Comparison of ENCODE assay signal across 23 cellular contexts in genomic region chr6:32645047-32645703, GRCh38. TPM values are rescaled to one million over a fixed set of nuclear protein-coding genes. Genes with fewer than 3 reads are reported as not detected.
"Had no signal": no experiment of that assay in that cellular context is flagged by ENCODE, and none has a peak within 500 bp of the region (broad histone marks: within the 10 kb centered on the region; RNA-seq: fewer than 3 reads in every experiment).

No MANE protein-coding gene starts in this region.

- H3K9me3 ChIP-seq: esophagus muscularis mucosa, gastrocnemius medialis, mucosa of descending colon, right atrium auricular region, sigmoid colon, tibial artery had no signal

- H3K4me3 ChIP-seq: esophagus muscularis mucosa, gastrocnemius medialis, heart right ventricle, mucosa of descending colon, right atrium auricular region, sigmoid colon, skin epidermis, tibial artery had no signal

- H3K27ac ChIP-seq: epithelial cell of prostate, esophagus muscularis mucosa, gastrocnemius medialis, heart right ventricle, right atrium auricular region, sigmoid colon, skin epidermis, tibial artery had no signal

- H3K9me3 Mint-ChIP-seq: effector memory CD8-positive, alpha-beta T cell; natural killer cell; stimulated activated naive CD8-positive, alpha-beta T cell treated with anti-CD3 and anti-CD28 coated beads, Interleukin-15, Interleukin-2, amounts not matched to agents 100 ng/mL and 50 ng/mL, for 24 hours had no signal

- FAIRE-seq: islet of Langerhans had no signal

- H3K27me3 ChIP-seq: esophagus muscularis mucosa, gastrocnemius medialis, heart right ventricle, right atrium auricular region, sigmoid colon, tibial artery had no signal

- ATAC-seq: effector memory CD8-positive, alpha-beta T cell; gastrocnemius medialis; heart right ventricle; mucosa of descending colon; natural killer cell had no signal

- H3K36me3 ChIP-seq: esophagus muscularis mucosa, gastrocnemius medialis, heart right ventricle, right atrium auricular region, sigmoid colon, tibial artery had no signal

- H3K4me1 Mint-ChIP-seq: neural crest cell had no signal

- H3K4me1 ChIP-seq: esophagus muscularis mucosa, gastrocnemius medialis, heart right ventricle, right atrium auricular region, sigmoid colon, tibial artery had no signal

- H3K27ac Mint-ChIP-seq: effector memory CD8-positive, alpha-beta T cell; natural killer cell; stimulated activated naive CD8-positive, alpha-beta T cell treated with anti-CD3 and anti-CD28 coated beads, Interleukin-15, Interleukin-2, amounts not matched to agents 100 ng/mL and 50 ng/mL, for 24 hours had no signal

- H3K27me3 Mint-ChIP-seq: effector memory CD8-positive, alpha-beta T cell; stimulated activated naive CD8-positive, alpha-beta T cell treated with anti-CD3 and anti-CD28 coated beads, Interleukin-15, Interleukin-2, amounts not matched to agents 100 ng/mL and 50 ng/mL, for 24 hours had no signal

- H3K4me3 Mint-ChIP-seq: effector memory CD8-positive, alpha-beta T cell; natural killer cell; neural crest cell; stimulated activated naive CD8-positive, alpha-beta T cell treated with anti-CD3 and anti-CD28 coated beads, Interleukin-15, Interleukin-2, amounts not matched to agents 100 ng/mL and 50 ng/mL, for 24 hours had no signal

- DNase-seq: effector memory CD8-positive, alpha-beta T cell; gastrocnemius medialis; heart right ventricle; hypothalamus; kidney glomerular epithelial cell; mammary epithelial cell; mucosa of descending colon; natural killer cell; posterior cingulate gyrus; sigmoid colon; stimulated activated CD4-positive, alpha-beta T cell treated with anti-CD3 and anti-CD28 coated beads, Interleukin-2, amount 100 ng/mL, for 48 hours; tibial artery had no signal

- H3K36me3 Mint-ChIP-seq: natural killer cell had no signal

RNA-seq across cellular contexts. Expression of gene HLA-DQA1, which starts 8.0 kb away (rescaled TPM):
- total RNA-seq: fibroblast of villous mesenchyme, mammary epithelial cell, neural crest cell, osteocyte, pulmonary artery endothelial cell had no signal
- polyA plus RNA-seq: mammary epithelial cell had no signal

RNA-seq across cellular contexts. Expression of gene HLA-DQB1, which starts 21.3 kb away (rescaled TPM):
- total RNA-seq: fibroblast of villous mesenchyme, osteocyte, pulmonary artery endothelial cell, temporal lobe had no signal

RNA-seq across cellular contexts. Expression of gene HLA-DRB1, which starts 55.5 kb away (rescaled TPM):
- total RNA-seq: fibroblast of villous mesenchyme, osteocyte, pulmonary artery endothelial cell had no signal
